1 cellular context compared by ENCODE assay signal in genomic region chr14:68863610-68864300, GRCh38.
TF ChIP-seq lines count a peak whose summit lies in the region.

No MANE protein-coding gene starts in this region.

TF ChIP-seq in SK-N-SH, 30 proteins besides CTCF, POLR2A, EP300 and RAD21 (continued from another document):
- TF ChIP-seq USF1 (IDR thresholded peaks at IDR 0.05; ENCODE audit: borderline replicate concordance, low read depth), result no peak
- no peak for TF ChIP-seq PBX3 (IDR thresholded peaks at IDR 0.05)
- no peak for TF ChIP-seq SMC3 (IDR thresholded peaks at IDR 0.05; ENCODE audit: low read depth, low read length)
- TF ChIP-seq USF2 (IDR thresholded peaks at IDR 0.05; ENCODE audit: borderline replicate concordance, low read depth, low read length), result no peak
- TF ChIP-seq MEF2A (IDR thresholded peaks at IDR 0.05; ENCODE audit: borderline replicate concordance, low read depth), result no peak
- TF ChIP-seq EZH2phosphoT487 (IDR thresholded peaks at IDR 0.05; ENCODE audit: borderline replicate concordance, low read depth), result no peak
- TF ChIP-seq JUND (IDR thresholded peaks at IDR 0.05), result no peak
- TF ChIP-seq NFIC (IDR thresholded peaks at IDR 0.05; ENCODE audit: borderline replicate concordance), result no peak
- no peak for TF ChIP-seq FOXM1 (IDR thresholded peaks at IDR 0.05; ENCODE audit: low read depth)
